Comparison of ENCODE assay signal across 1 cellular context in the genomic region with DNA sequence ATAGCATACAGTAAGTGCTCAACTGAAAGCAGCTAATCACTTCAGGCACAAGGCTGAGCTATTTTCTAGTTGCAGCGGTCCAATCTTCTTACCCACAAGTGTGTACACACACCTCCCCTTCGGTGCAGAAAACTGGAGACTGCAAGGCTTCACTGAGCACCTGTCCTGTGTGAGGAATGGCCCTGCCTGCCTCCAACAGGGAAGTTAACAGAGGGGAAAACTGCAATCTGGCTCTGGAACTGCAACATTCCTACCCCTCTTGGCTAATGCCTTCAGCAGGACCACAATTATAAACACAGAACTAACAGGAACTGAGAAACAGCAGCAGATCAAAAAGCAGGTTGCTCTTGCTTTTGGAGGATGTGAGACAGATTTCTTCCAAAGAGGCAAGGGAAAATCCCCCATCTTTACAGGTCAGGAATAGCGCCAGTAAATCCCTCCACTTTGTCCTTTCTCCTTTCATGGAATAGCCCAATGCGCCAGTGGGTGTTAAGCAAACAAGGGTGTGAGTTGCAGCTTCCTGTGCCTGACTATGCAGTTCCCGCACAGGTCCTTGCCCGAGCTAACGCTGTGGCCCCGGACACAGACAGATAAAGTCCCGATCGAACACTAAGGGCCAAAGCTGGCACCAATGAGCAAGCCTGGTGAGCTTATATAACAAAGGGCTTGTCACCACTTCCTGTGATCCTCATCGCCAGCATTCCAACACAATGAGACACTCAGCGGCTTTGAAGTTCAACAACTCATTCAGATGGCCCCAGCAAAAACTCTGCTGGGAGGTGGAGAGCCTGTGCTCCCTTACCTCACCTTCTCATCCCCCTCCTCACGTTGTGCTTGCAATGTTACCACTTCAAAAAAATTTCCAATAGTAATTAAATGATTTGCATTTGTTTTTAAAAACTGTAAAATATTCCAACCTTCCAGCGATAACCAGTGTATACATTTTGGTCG.
TF ChIP-seq lines count a peak whose summit lies in the region.

No MANE protein-coding gene starts in this region.

TF ChIP-seq in HepG2, 621 proteins besides CTCF, POLR2A, EP300 and RAD21 (continued from another document and continues in another):
- TF ChIP-seq, protein P1, sequence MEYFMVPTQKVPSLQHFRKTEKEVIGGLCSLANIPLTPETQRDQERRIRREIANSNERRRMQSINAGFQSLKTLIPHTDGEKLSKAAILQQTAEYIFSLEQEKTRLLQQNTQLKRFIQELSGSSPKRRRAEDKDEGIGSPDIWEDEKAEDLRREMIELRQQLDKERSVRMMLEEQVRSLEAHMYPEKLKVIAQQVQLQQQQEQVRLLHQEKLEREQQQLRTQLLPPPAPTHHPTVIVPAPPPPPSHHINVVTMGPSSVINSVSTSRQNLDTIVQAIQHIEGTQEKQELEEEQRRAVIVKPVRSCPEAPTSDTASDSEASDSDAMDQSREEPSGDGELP (IDR thresholded peaks at IDR 0.05; ENCODE audit: borderline replicate concordance, low read depth) = peak; percentile 72; the same call in 1 of the 2 replicates
- TF ChIP-seq ZNF777 (CRISPR knock-in tag; IDR thresholded peaks at IDR 0.05) (no peak), ZNF549 (CRISPR knock-in tag; IDR thresholded peaks at IDR 0.05) (no peak), MIER3 (CRISPR knock-in tag; IDR thresholded peaks at IDR 0.05; ENCODE audit: borderline replicate concordance) (peak; percentile 87), RAD51 (IDR thresholded peaks at IDR 0.05; ENCODE audit: borderline replicate concordance) (no peak), GFI1 (CRISPR knock-in tag; IDR thresholded peaks at IDR 0.05; ENCODE audit: borderline replicate concordance) (peak; percentile 66), ZNF142 (CRISPR knock-in tag; IDR thresholded peaks at IDR 0.05) (no peak), HOXA3 (CRISPR knock-in tag; IDR thresholded peaks at IDR 0.05) (peak; percentile 93), ZNF530 (CRISPR knock-in tag; IDR thresholded peaks at IDR 0.05; ENCODE audit: low read depth) (no peak), SP5 (CRISPR knock-in tag; IDR thresholded peaks at IDR 0.05; ENCODE audit: borderline replicate concordance, low read depth) (peak; percentile 76), CCAR2 (optimal IDR thresholded peaks at IDR 0.05; ENCODE audit: low read depth, low read length) (no peak), ZNF317 (CRISPR knock-in tag; IDR thresholded peaks at IDR 0.05) (peak; percentile 86), SOX13 (IDR thresholded peaks at IDR 0.05) (peak; percentile 88), SOX13 (CRISPR knock-in tag; conservative IDR thresholded peaks at IDR 0.05 in 1 of 2, IDR thresholded peaks at IDR 0.05 in 1 of 2) (peak in 1 of 2 experiments; percentile 96; a peak in 2 of 4 replicates), SP1 (IDR thresholded peaks at IDR 0.05) (no peak), SP1 (CRISPR knock-in tag; IDR thresholded peaks at IDR 0.05) (no peak), ZBTB46 (CRISPR knock-in tag; IDR thresholded peaks at IDR 0.05; ENCODE audit: borderline replicate concordance) (no peak), KLF16 (CRISPR knock-in tag; IDR thresholded peaks at IDR 0.05) (peak in 1 of 2 experiments; percentile 84; a peak in 2 of 4 replicates), ZFP36L1 (CRISPR knock-in tag; IDR thresholded peaks at IDR 0.05) (0 out of 2 replicates have a peak, but pooled peaks have one; percentile 64), NCOA2 (CRISPR knock-in tag; IDR thresholded peaks at IDR 0.05) (peak; percentile 97), ZNF251 (CRISPR knock-in tag; IDR thresholded peaks at IDR 0.05) (no peak), ZNF264 (CRISPR knock-in tag; IDR thresholded peaks at IDR 0.05) (peak; percentile 36), KLF9 (CRISPR knock-in tag; IDR thresholded peaks at IDR 0.05; ENCODE audit: low read depth) (no peak), MEIS1 (CRISPR knock-in tag; IDR thresholded peaks at IDR 0.05; ENCODE audit: borderline replicate concordance) (peak; percentile 88; the same call in 1 of the 2 replicates), ADNP (CRISPR knock-in tag; IDR thresholded peaks at IDR 0.05) (no peak), ZSCAN29 (CRISPR knock-in tag; conservative IDR thresholded peaks at IDR 0.05) (peak; percentile 84), EHMT2 (IDR thresholded peaks at IDR 0.05; ENCODE audit: borderline replicate concordance, low read depth, low read length) (no peak), ZNF589 (CRISPR knock-in tag; conservative IDR thresholded peaks at IDR 0.05) (0 out of 2 replicates have a peak, but pooled peaks have one; percentile 38), ZMYM3 (CRISPR knock-in tag; IDR thresholded peaks at IDR 0.05) (peak; percentile 90), RBM22 (optimal IDR thresholded peaks at IDR 0.05; ENCODE audit: low read length) (peak; percentile 66), ZFY (CRISPR knock-in tag; IDR thresholded peaks at IDR 0.05) (peak; percentile 39; the same call in 1 of the 2 replicates), PHB2 (IDR thresholded peaks at IDR 0.05; ENCODE audit: partially characterized antibody) (no peak), ZNF598 (CRISPR knock-in tag; IDR thresholded peaks at IDR 0.05; ENCODE audit: borderline replicate concordance) (no peak)
- TF ChIP-seq, protein P2, sequence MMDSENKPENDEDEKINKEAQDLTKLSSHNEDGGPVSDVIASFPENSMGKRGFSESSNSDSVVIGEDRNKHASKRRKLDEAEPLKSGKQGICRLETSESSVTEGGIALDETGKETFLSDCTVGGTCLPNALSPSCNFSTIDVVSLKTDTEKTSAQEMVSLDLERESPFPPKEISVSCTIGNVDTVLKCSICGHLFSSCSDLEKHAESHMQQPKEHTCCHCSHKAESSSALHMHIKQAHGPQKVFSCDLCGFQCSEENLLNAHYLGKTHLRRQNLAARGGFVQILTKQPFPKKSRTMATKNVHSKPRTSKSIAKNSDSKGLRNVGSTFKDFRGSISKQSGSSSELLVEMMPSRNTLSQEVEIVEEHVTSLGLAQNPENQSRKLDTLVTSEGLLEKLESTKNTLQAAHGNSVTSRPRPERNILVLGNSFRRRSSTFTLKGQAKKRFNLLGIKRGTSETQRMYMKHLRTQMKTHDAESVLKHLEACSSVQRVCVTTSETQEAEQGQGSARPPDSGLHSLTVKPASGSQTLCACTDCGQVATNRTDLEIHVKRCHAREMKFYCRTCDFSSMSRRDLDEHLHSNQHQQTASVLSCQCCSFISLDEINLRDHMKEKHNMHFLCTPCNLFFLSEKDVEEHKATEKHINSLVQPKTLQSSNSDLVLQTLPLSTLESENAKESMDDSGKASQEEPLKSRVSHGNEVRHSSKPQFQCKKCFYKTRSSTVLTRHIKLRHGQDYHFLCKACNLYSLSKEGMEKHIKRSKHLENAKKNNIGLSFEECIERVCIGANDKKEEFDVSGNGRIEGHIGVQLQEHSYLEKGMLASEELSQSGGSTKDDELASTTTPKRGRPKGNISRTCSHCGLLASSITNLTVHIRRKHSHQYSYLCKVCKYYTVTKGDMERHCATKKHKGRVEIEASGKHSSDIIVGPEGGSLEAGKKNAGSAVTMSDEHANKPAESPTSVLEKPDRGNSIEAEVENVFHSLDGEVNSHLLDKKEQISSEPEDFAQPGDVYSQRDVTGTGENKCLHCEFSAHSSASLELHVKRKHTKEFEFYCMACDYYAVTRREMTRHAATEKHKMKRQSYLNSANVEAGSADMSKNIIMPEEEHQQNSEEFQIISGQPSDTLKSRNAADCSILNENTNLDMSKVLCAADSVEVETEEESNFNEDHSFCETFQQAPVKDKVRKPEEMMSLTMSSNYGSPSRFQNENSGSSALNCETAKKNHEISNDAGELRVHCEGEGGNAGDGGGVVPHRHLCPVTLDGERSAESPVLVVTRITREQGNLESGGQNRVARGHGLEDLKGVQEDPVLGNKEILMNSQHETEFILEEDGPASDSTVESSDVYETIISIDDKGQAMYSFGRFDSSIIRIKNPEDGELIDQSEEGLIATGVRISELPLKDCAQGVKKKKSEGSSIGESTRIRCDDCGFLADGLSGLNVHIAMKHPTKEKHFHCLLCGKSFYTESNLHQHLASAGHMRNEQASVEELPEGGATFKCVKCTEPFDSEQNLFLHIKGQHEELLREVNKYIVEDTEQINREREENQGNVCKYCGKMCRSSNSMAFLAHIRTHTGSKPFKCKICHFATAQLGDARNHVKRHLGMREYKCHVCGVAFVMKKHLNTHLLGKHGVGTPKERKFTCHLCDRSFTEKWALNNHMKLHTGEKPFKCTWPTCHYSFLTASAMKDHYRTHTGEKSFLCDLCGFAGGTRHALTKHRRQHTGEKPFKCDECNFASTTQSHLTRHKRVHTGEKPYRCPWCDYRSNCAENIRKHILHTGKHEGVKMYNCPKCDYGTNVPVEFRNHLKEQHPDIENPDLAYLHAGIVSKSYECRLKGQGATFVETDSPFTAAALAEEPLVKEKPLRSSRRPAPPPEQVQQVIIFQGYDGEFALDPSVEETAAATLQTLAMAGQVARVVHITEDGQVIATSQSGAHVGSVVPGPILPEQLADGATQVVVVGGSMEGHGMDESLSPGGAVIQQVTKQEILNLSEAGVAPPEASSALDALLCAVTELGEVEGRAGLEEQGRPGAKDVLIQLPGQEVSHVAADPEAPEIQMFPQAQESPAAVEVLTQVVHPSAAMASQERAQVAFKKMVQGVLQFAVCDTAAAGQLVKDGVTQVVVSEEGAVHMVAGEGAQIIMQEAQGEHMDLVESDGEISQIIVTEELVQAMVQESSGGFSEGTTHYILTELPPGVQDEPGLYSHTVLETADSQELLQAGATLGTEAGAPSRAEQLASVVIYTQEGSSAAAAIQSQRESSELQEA (CRISPR knock-in tag; IDR thresholded peaks at IDR 0.05; ENCODE audit: not compliant biosample characterization) = no peak
- TF ChIP-seq, protein P3, sequence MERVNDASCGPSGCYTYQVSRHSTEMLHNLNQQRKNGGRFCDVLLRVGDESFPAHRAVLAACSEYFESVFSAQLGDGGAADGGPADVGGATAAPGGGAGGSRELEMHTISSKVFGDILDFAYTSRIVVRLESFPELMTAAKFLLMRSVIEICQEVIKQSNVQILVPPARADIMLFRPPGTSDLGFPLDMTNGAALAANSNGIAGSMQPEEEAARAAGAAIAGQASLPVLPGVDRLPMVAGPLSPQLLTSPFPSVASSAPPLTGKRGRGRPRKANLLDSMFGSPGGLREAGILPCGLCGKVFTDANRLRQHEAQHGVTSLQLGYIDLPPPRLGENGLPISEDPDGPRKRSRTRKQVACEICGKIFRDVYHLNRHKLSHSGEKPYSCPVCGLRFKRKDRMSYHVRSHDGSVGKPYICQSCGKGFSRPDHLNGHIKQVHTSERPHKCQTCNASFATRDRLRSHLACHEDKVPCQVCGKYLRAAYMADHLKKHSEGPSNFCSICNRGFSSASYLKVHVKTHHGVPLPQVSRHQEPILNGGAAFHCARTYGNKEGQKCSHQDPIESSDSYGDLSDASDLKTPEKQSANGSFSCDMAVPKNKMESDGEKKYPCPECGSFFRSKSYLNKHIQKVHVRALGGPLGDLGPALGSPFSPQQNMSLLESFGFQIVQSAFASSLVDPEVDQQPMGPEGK (CRISPR knock-in tag; IDR thresholded peaks at IDR 0.05) = peak; percentile 82
